Comparison of ENCODE assay signal across 18 cellular contexts in the genomic region with DNA sequence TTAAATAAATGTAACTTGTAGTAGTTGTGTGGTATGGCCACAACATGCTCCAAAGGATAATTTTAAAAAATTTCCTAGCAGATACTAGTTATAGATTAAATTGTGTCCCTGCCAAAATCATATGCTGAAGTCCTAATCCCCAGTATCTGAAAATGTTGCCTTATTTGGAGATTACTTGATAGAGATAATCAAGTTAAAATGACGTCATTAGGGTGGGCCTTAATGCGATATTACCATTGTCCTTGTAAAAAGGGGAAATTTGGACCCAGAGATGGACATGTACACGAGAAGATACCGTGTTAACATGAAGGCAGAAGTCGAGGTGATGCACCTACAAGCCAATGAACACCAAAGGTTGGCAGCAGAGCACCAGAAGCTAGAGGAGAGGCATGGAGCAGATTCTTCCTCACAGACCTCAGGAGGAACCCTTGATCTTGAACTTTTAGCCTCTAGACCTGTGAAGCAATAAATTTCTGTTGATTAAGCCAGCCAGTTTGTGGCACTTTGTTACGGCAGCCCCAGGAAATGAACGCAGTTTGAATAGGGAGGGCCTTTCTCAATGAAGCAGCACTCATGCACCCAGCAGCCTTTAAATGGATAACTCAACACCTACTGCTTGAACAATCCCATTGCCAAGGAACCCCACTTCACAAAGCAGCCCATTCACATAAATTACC.
DNase-seq lines count a peak whose midpoint lies in the region; ATAC-seq, FAIRE-seq and TF ChIP-seq lines count a peak whose summit lies in the region.
"Had no signal": no experiment of that assay in that cellular context is flagged by ENCODE, and none has a peak within 500 bp of the region (broad histone marks: within the 10 kb centered on the region; RNA-seq: fewer than 3 reads in every experiment).

No MANE protein-coding gene starts in this region.

- no peak overlapping the region for H2AFZ ChIP-seq in H1 (ENCODE audit: low read length)

- no peak for TF ChIP-seq POLR2A in H1 (IDR thresholded peaks at IDR 0.05; ENCODE audit: control extremely low read depth in 1 of 2, low read depth in 2 of 2, low read length in 2 of 2)

- no peak overlapping the region for H3K4me2 ChIP-seq in H1 (ENCODE audit: insufficient read depth in 1 of 2, low read depth in 2 of 2, low read length in 2 of 2)

- peak; percentile 7 for FAIRE-seq in H1 (lab: Jason Lieb, UNC)

- no peak overlapping the region for H2BK15ac ChIP-seq in H1 (ENCODE audit: low read length)

- DNase-seq in natural killer cell (no peak), NOMO-1 treated with dmso at 0.1 percent for 144 hours (lab: John Stamatoyannopoulos, UW; ENCODE audit: unreplicated experiment) (peak; percentile 23), H1 (ENCODE audit: low read depth in 1 of 2, low spot score in 2 of 2) (no peak), Caco-2 (no peak)
- no peak for DNase-seq in natural killer cell treated with Interleukin-12 subunit alpha and Interleukin-12 subunit beta and Interleukin-15 and Interleukin-18, amount 100 ng/mL, for 72 hours (ENCODE audit: low spot score)
- no peak for DNase-seq in activated CD8-positive, alpha-beta memory T cell treated with anti-CD3 and anti-CD28 coated beads for 24 hours
- DNase-seq: ACHN; Calu3; CD4-positive, CD25-positive, alpha-beta regulatory T cell; NCI-H1048; NCI-H1436 treated with DMSO at 0.1 percent for 48 hours; NCI-H2081; NCI-H748 treated with DMSO at 0.1 percent for 48 hours; Peyer's patch had no signal

- ATAC-seq in natural killer cell: no peak
- no peak for ATAC-seq in natural killer cell treated with Interleukin-12 subunit alpha and Interleukin-12 subunit beta and Interleukin-15 and Interleukin-18, amount 100 ng/mL, for 72 hours
- no peak for ATAC-seq in GM21576 (IDR thresholded peaks at IDR 0.05; ENCODE audit: unreplicated experiment)
- ATAC-seq: HCT116, Right ventricle myocardium inferior, SK-N-SH treated with all-trans-retinoic acid at 6 μM for 48 hours had no signal

- no peak overlapping the region for H2BK120ac ChIP-seq in H1 (replicated peaks; ENCODE audit: low read depth, low read length)

- H3K4me3 ChIP-seq in H1 (ENCODE audit: extremely low read depth in 1 of 4, insufficient read depth in 2 of 4, low read depth in 3 of 4, low read length in 4 of 4): no peak overlapping the region
- no peak overlapping the region for H3K4me3 ChIP-seq in Caco-2 (ENCODE audit: low read depth, low read length)
- H3K4me3 ChIP-seq: Peyer's patch had no signal

- no peaks in the 10 kb centered on the region for H3K27me3 Mint-ChIP-seq in natural killer cell (ENCODE audit: low read depth in 2 of 2)
- H3K27me3 Mint-ChIP-seq in natural killer cell treated with Interleukin-12 subunit alpha and Interleukin-12 subunit beta and Interleukin-15 and Interleukin-18, amount 100 ng/mL, for 72 hours: no peaks in the 10 kb centered on the region
- no peaks in the 10 kb centered on the region for H3K27me3 Mint-ChIP-seq in Caco-2 (ENCODE audit: insufficient read depth, unreplicated experiment)
- H3K27me3 Mint-ChIP-seq: CD4-positive, CD25-positive, alpha-beta regulatory T cell had no signal

- no peak overlapping the region for H3K9ac ChIP-seq in H1 (replicated peaks in 1 of 4; ENCODE audit: extremely low read depth in 1 of 4, low read depth in 3 of 4, low read length in 3 of 4)

- CTCF ChIA-PET in H1 (lab: Charles Lee; ENCODE audit: partially characterized antibody) (interaction anchor here (0.5 to 11.9 kb wide), 4 partner anchors 20 to 203 kb away, joined by 4 to 118 read pairs (median 48); no protein-coding TSS in a partner anchor), Caco-2 (lab: Charles Lee) (no interaction called here)

- intact Hi-C loops in natural killer cell (cut with micrococcal nuclease): no loop called here
- intact Hi-C loops in Caco-2 (cut with micrococcal nuclease; ENCODE audit: unreplicated experiment): no loop called here

- H3K23ac ChIP-seq in H1 (ENCODE audit: insufficient read length): no peak overlapping the region

- H3K4me3 Mint-ChIP-seq in natural killer cell (no peak overlapping the region), Caco-2 (ENCODE audit: unreplicated experiment) (no peak overlapping the region)
- H3K4me3 Mint-ChIP-seq in natural killer cell treated with Interleukin-12 subunit alpha and Interleukin-12 subunit beta and Interleukin-15 and Interleukin-18, amount 100 ng/mL, for 72 hours: no peak overlapping the region
- H3K4me3 Mint-ChIP-seq: CD4-positive, CD25-positive, alpha-beta regulatory T cell had no signal

- no peak overlapping the region for H2AK5ac ChIP-seq in H1 (ENCODE audit: low read depth, low read length)

- H3K36me3 Mint-ChIP-seq in natural killer cell (no peaks in the 10 kb centered on the region), Caco-2 (ENCODE audit: insufficient read depth, unreplicated experiment) (peaks cover 45% of the 10 kb centered on the region)
- peaks cover under 1% of the 10 kb centered on the region for H3K36me3 Mint-ChIP-seq in natural killer cell treated with Interleukin-12 subunit alpha and Interleukin-12 subunit beta and Interleukin-15 and Interleukin-18, amount 100 ng/mL, for 72 hours

- no peak overlapping the region for H4K5ac ChIP-seq in H1 (ENCODE audit: insufficient read length, low read depth, low read length)

- H3K4me1 ChIP-seq in H1 (replicated peaks in 1 of 4; ENCODE audit: control insufficient read depth in 3 of 4, insufficient read depth in 4 of 4, low read length in 3 of 4): no peaks in the 10 kb centered on the region
- peaks cover 21% of the 10 kb centered on the region for H3K4me1 ChIP-seq in Caco-2
- H3K4me1 ChIP-seq: Peyer's patch had no signal

- no peaks in the 10 kb centered on the region for H3K9me3 Mint-ChIP-seq in natural killer cell
- no peaks in the 10 kb centered on the region for H3K9me3 Mint-ChIP-seq in natural killer cell treated with Interleukin-12 subunit alpha and Interleukin-12 subunit beta and Interleukin-15 and Interleukin-18, amount 100 ng/mL, for 72 hours
- H3K9me3 Mint-ChIP-seq in Caco-2 (ENCODE audit: unreplicated experiment): no peaks in the 10 kb centered on the region
- H3K9me3 Mint-ChIP-seq: CD4-positive, CD25-positive, alpha-beta regulatory T cell had no signal

- H3K27ac Mint-ChIP-seq in natural killer cell (peak overlapping the region; percentile 16 to 35), Caco-2 (ENCODE audit: unreplicated experiment) (no peak overlapping the region)
- H3K27ac Mint-ChIP-seq in natural killer cell treated with Interleukin-12 subunit alpha and Interleukin-12 subunit beta and Interleukin-15 and Interleukin-18, amount 100 ng/mL, for 72 hours: peak overlapping the region in 1 of 2 donors; percentile 41

- H3K14ac ChIP-seq in H1 (ENCODE audit: insufficient read length): no peak overlapping the region

- H4K20me1 ChIP-seq in H1 (replicated peaks in 1 of 2; ENCODE audit: control insufficient read depth in 1 of 2, insufficient read depth in 2 of 2, low read length in 2 of 2): peaks cover 0 to 3% of the 10 kb centered on the region in 2 experiments

- TF ChIP-seq CTCF in natural killer cell (IDR thresholded peaks at IDR 0.05) (no peak), H1 (IDR thresholded peaks at IDR 0.05; ENCODE audit: control extremely low read depth in 1 of 3, insufficient read depth in 1 of 3, low read depth in 1 of 3, low read length in 3 of 3) (no peak), Caco-2 (IDR thresholded peaks at IDR 0.05; ENCODE audit: insufficient read depth in 1 of 2, low read depth in 1 of 2, low read length in 1 of 2, severe bottlenecking in 1 of 2, unreplicated experiment in 1 of 2) (no peak)

- no peaks in the 10 kb centered on the region for H3K36me3 ChIP-seq in H1 (ENCODE audit: control insufficient read depth in 2 of 4, insufficient read depth in 4 of 4, low read length in 3 of 4)
- peaks cover 6% of the 10 kb centered on the region for H3K36me3 ChIP-seq in Caco-2 (ENCODE audit: control insufficient read depth, insufficient read depth, low read length)

- no peak overlapping the region for H3K56ac ChIP-seq in H1 (replicated peaks; ENCODE audit: insufficient read length, low read depth, low read length)

- H2BK20ac ChIP-seq in H1 (ENCODE audit: low read length): no peak overlapping the region

- no peak overlapping the region for H4K8ac ChIP-seq in H1 (ENCODE audit: extremely low read depth, insufficient read depth, low read length)

- H3K9me3 ChIP-seq in H1 (ENCODE audit: insufficient read depth in 2 of 2, low read depth in 1 of 2, low read length in 1 of 2): no peaks in the 10 kb centered on the region
- no peaks in the 10 kb centered on the region for H3K9me3 ChIP-seq in Caco-2
- H3K9me3 ChIP-seq: Peyer's patch had no signal

- no TSS peak for BruUV-seq in Caco-2 (replicated peaks; lab: Mats Ljungman, UMichigan)

- H3K27me3 ChIP-seq in H1 (replicated peaks in 1 of 4; ENCODE audit: control insufficient read depth in 3 of 4, extremely low read depth in 1 of 4, insufficient read depth in 3 of 4, low read length in 3 of 4): no peaks in the 10 kb centered on the region
- H3K27me3 ChIP-seq in Caco-2 (replicated peaks; ENCODE audit: control insufficient read depth, insufficient read depth, low read length): no peaks in the 10 kb centered on the region
- H3K27me3 ChIP-seq: Peyer's patch had no signal

- no peak overlapping the region for H4K91ac ChIP-seq in H1 (replicated peaks; ENCODE audit: insufficient read length, low read length)

- H3K4ac ChIP-seq in H1 (replicated peaks; ENCODE audit: insufficient read length, low read depth, low read length): no peak overlapping the region

- peak overlapping the region; percentile 45; the same call in 1 of the 2 replicates for H2BK12ac ChIP-seq in H1 (ENCODE audit: low read depth, low read length)

- no peaks in the 10 kb centered on the region for H3K23me2 ChIP-seq in H1 (ENCODE audit: low read depth, low read length)

- H3K27ac ChIP-seq in H1 (ENCODE audit: low read depth, low read length): no peak overlapping the region
- H3K27ac ChIP-seq: Peyer's patch had no signal

- H3K18ac ChIP-seq in H1 (ENCODE audit: extremely low read depth, low read length): no peak overlapping the region

- POLR2A ChIA-PET in H1 (lab: Charles Lee; ENCODE audit: partially characterized antibody) (no interaction called here), Caco-2 (lab: Charles Lee) (no interaction called here)

- no peaks in the 10 kb centered on the region for H3K79me1 ChIP-seq in H1 (ENCODE audit: low read depth, low read length)

- H3K4me1 Mint-ChIP-seq in natural killer cell (peaks cover 24 to 26% of the 10 kb centered on the region in 2 donors), Caco-2 (ENCODE audit: low read depth, unreplicated experiment) (peaks cover 18% of the 10 kb centered on the region)
- peaks cover 19 to 30% of the 10 kb centered on the region in 2 donors for H3K4me1 Mint-ChIP-seq in natural killer cell treated with Interleukin-12 subunit alpha and Interleukin-12 subunit beta and Interleukin-15 and Interleukin-18, amount 100 ng/mL, for 72 hours (ENCODE audit: low read depth in 2 of 2)

- no peak overlapping the region for H2BK5ac ChIP-seq in H1 (ENCODE audit: low read depth, low read length)

- TF ChIP-seq EP300 in H1 (IDR thresholded peaks at IDR 0.05; ENCODE audit: borderline replicate concordance in 1 of 2, low read depth in 2 of 2, low read length in 2 of 2): no peak

- TF ChIP-seq RAD21 in H1 (IDR thresholded peaks at IDR 0.05 in 1 of 2, conservative IDR thresholded peaks at IDR 0.05 in 1 of 2; ENCODE audit: low read depth in 2 of 2, low read length in 2 of 2): no peak

- no peaks in the 10 kb centered on the region for H3K79me2 ChIP-seq in H1 (ENCODE audit: control insufficient read depth in 1 of 2, insufficient read depth in 2 of 2, low read length in 2 of 2)

- WGBS in H1 (ENCODE audit: extremely low coverage in 1 of 2, insufficient coverage in 1 of 2, insufficient read length in 1 of 2, insufficient replicate concordance in 2 of 2, low coverage in 1 of 2, low lambda C conversion rate in 2 of 2, missing lambda C conversion rate in 1 of 2), 2 experiments: 88% methylated on average over 7 of the region's 7 CpGs; no CpG with 5 or more reads in 1 of the 2 experiments
